33 cellular contexts compared by ENCODE assay signal in genomic region chr2:162629499-162629898, GRCh38.
"Had no signal": no experiment of that assay in that cellular context is flagged by ENCODE, and none has a peak within 500 bp of the region (broad histone marks: within the 10 kb centered on the region; RNA-seq: fewer than 3 reads in every experiment).

No MANE protein-coding gene starts in this region.

- H3K9me3 ChIP-seq: adrenal gland, ascending aorta, body of pancreas, breast epithelium had no signal

- H3K4me3 ChIP-seq: adrenal gland, ascending aorta, body of pancreas, breast epithelium, cardiac muscle cell had no signal

- DNase-seq: activated effector memory CD4-positive, alpha-beta T cell treated with Interleukin-2 at 50 U/mL for 16 hours; activated gamma-delta T cell; activated gamma-delta T cell treated with Interleukin-2 at 50 U/mL for 16 hours; activated naive CD4-positive, alpha-beta T cell; activated naive CD4-positive, alpha-beta T cell treated with anti-CD3 and anti-CD28 coated beads for 36 hours; activated naive CD4-positive, alpha-beta T cell treated with anti-CD3 and anti-CD28 coated beads, Interleukin-2, amount 10 ng/mL, durations not matched to agents 7 days and 5 days; activated naive CD4-positive, alpha-beta T cell treated with anti-CD3 and anti-CD28 coated beads, Interleukin-2, amount 50 U/mL, for 16 hours; activated naive CD4-positive, alpha-beta T cell treated with Interleukin-2 at 50 U/mL for 16 hours; activated naive CD8-positive, alpha-beta T cell treated with anti-CD3 and anti-CD28 coated beads for 36 hours; activated naive CD8-positive, alpha-beta T cell treated with anti-CD3 and anti-CD28 coated beads, Interleukin-2, amount 10 ng/mL, durations not matched to agents 7 days and 5 days; activated naive CD8-positive, alpha-beta T cell treated with anti-CD3 and anti-CD28 coated beads, Interleukin-2, amount 50 U/mL, for 24 hours; activated T-cell treated with anti-CD3 and anti-CD28 coated beads, Interleukin-2, amount 50 U/mL, for 1 hour; activated T-cell treated with anti-CD3 and anti-CD28 coated beads, Interleukin-2, amount 50 U/mL, for 24 hours; activated T-cell treated with anti-CD3 and anti-CD28 coated beads, Interleukin-2, amount 50 U/mL, for 4 hours; activated T-cell treated with anti-CD3 and anti-CD28 coated beads, Interleukin-2, amount 50 U/mL, for 48 hours; activated T-cell treated with anti-CD3 and anti-CD28 coated beads, Interleukin-2, amount 50 U/mL, for 72 hours; adrenal gland; amniotic stem cell; amygdala; anterior cingulate cortex; aorta; body of pancreas; brain microvascular endothelial cell; caudate nucleus; central memory CD4-positive, alpha-beta T cell; cerebellar nuclear complex had no signal

- FAIRE-seq: astrocyte, bronchial epithelial cell had no signal

- H3K27ac ChIP-seq: adrenal gland, ascending aorta, body of pancreas, brain microvascular endothelial cell, breast epithelium, cardiac muscle cell had no signal

- H3K36me3 ChIP-seq: adrenal gland, ascending aorta, brain microvascular endothelial cell, cardiac muscle cell had no signal

- H3K4me1 ChIP-seq: adrenal gland, ascending aorta, body of pancreas, breast epithelium had no signal

- ATAC-seq: activated naive CD4-positive, alpha-beta T cell treated with anti-CD3 and anti-CD28 coated beads, Interleukin-2, amount 50 U/mL, for 72 hours; activated naive CD8-positive, alpha-beta T cell treated with anti-CD3 and anti-CD28 coated beads, Interleukin-2, amount 50 U/mL, for 24 hours; activated T-cell treated with anti-CD3 and anti-CD28 coated beads, Interleukin-2, amount 50 U/mL, for 4 hours; activated T-cell treated with anti-CD3 and anti-CD28 coated beads, Interleukin-2, amount 50 U/mL, for 72 hours; activated T-helper 17 cell treated with anti-CD3 and anti-CD28 coated beads, Interleukin-2, amount 50 U/mL, for 72 hours; body of pancreas had no signal

- H3K27me3 ChIP-seq: adrenal gland, ascending aorta, body of pancreas, brain microvascular endothelial cell, breast epithelium, cardiac muscle cell had no signal
